Comparison of ENCODE assay signal across 1 cellular context in the genomic region with DNA sequence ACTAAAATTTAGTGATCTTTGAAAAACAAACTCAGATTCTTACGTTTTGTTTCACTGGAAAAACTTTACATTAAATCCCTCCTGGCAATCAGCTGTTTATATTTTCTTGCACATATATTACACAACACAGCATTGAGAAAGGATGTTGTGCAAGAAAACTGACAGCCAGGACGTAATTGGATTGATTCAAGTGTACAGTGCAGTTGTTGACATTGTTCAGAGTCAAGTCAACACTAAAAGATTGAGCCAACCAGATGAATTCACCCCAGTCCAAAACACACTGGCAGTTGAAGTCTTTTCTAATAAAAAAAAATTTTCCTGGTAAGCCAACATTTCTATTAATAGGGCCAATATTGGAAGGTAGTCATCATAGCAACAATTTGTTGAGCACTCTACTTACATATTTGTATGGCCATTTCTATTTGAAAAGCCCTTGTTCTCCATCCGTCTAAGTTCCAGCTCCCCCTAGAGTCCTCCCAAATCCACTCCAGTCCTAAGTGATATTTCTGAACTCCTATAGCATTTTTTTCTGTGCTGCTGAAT.
TF ChIP-seq lines count a peak whose summit lies in the region.

No MANE protein-coding gene starts in this region.

TF ChIP-seq in H1, 55 proteins besides CTCF, POLR2A, EP300 and RAD21:
- TF ChIP-seq MAFK (IDR thresholded peaks at IDR 0.05; ENCODE audit: low read depth, low read length) = no peak
- TF ChIP-seq TEAD4 (IDR thresholded peaks at IDR 0.05; ENCODE audit: low read depth, low read length) = no peak
- TF ChIP-seq CBX5 (IDR thresholded peaks at IDR 0.05; ENCODE audit: low read depth, low read length) = no peak
- TF ChIP-seq GABPA (IDR thresholded peaks at IDR 0.05; ENCODE audit: borderline replicate concordance, insufficient read depth, low read length) = no peak
- no peak for TF ChIP-seq BACH1 (IDR thresholded peaks at IDR 0.05; ENCODE audit: low read length)
- no peak for TF ChIP-seq CTBP2 (IDR thresholded peaks at IDR 0.05; ENCODE audit: borderline replicate concordance, insufficient read depth, insufficient read length, low read length)
- no peak for TF ChIP-seq CHD7 (IDR thresholded peaks at IDR 0.05; ENCODE audit: insufficient replicate concordance, low read length)
- TF ChIP-seq, protein P1, sequence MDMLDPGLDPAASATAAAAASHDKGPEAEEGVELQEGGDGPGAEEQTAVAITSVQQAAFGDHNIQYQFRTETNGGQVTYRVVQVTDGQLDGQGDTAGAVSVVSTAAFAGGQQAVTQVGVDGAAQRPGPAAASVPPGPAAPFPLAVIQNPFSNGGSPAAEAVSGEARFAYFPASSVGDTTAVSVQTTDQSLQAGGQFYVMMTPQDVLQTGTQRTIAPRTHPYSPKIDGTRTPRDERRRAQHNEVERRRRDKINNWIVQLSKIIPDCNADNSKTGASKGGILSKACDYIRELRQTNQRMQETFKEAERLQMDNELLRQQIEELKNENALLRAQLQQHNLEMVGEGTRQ (IDR thresholded peaks at IDR 0.05; ENCODE audit: low read length) = no peak
- no peak for TF ChIP-seq SAP30 (IDR thresholded peaks at IDR 0.05; ENCODE audit: insufficient read depth, insufficient replicate concordance, low read length)
- no peak for TF ChIP-seq JUN (IDR thresholded peaks at IDR 0.05; ENCODE audit: low read depth, low read length)
- no peak for TF ChIP-seq TAF7 (optimal IDR thresholded peaks at IDR 0.05; ENCODE audit: borderline replicate concordance, low read depth, low read length)
- TF ChIP-seq E2F6 (IDR thresholded peaks at IDR 0.05) = no peak
- no peak for TF ChIP-seq GTF2F1 (IDR thresholded peaks at IDR 0.05; ENCODE audit: borderline replicate concordance, low read depth, low read length)
- TF ChIP-seq ATF3 (IDR thresholded peaks at IDR 0.05; ENCODE audit: insufficient read depth, low read depth, low read length) = no peak
- no peak for TF ChIP-seq KDM4A (IDR thresholded peaks at IDR 0.05; ENCODE audit: low read depth, low read length, severe bottlenecking)
- no peak for TF ChIP-seq SP2 (IDR thresholded peaks at IDR 0.05; ENCODE audit: low read length)
- TF ChIP-seq TCF12 (IDR thresholded peaks at IDR 0.05; ENCODE audit: low read depth, low read length) = no peak
